In the genomic region with DNA sequence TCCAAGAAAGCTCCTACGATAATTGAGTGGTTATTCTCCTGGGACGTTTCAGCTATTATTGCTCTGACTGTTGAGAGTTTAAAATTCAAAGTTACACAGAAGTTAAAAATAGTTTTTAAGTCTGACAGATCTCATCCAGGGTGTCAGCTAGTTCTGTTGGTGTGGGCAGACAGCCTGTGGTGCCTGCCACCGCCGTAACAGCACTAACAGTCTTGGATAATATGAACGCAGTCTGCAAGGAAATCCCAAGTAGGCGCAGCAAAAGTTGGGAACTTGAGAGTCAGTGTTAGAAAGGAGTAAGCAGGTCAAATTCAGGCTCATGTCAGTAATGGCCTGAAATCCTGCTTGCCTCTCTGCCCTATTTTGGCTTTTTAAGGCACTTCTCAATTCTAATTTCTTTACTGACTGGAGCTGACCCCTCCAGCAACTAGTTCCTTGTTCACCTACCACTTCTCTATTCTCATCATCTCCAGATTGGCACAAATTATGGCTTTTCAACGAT, we compare ENCODE assay signal across 8 cellular contexts. TPM values are rescaled to one million over a fixed set of nuclear protein-coding genes. Genes with fewer than 3 reads are reported as not detected.
DNase-seq lines count a peak whose midpoint lies in the region; ATAC-seq and TF ChIP-seq lines count a peak whose summit lies in the region.

No MANE protein-coding gene starts in this region.

- H3K27me3 Mint-ChIP-seq in activated T-cell treated with anti-CD3 and anti-CD28 coated beads, Interleukin-2, amount 50 U/mL, for 72 hours (ENCODE audit: low read depth): peaks cover 35% of the 10 kb centered on the region
- H3K27me3 Mint-ChIP-seq in type B pancreatic cell: peaks cover 52% of the 10 kb centered on the region

- no peak overlapping the region for H2BK12ac ChIP-seq in mesenchymal stem cell (ENCODE audit: low read length in 2 of 2)

- H3K79me1 ChIP-seq in mesenchymal stem cell (replicated peaks; ENCODE audit: low read length, poor library complexity, severe bottlenecking): peaks cover 18% of the 10 kb centered on the region

- peak overlapping the region in 1 of 2 experiments; percentile 5 for H3K23ac ChIP-seq in mesenchymal stem cell (ENCODE audit: low read length in 2 of 2)

- no peak overlapping the region for H4K8ac ChIP-seq in mesenchymal stem cell (ENCODE audit: low read length)

- peak overlapping the region; percentile 92 to 95 for H3K4me3 Mint-ChIP-seq in activated T-cell treated with anti-CD3 and anti-CD28 coated beads, Interleukin-2, amount 50 U/mL, for 72 hours
- H3K4me3 Mint-ChIP-seq in type B pancreatic cell: peak overlapping the region; percentile 99

- H3K14ac ChIP-seq in mesenchymal stem cell (ENCODE audit: low read length in 2 of 2): no peak overlapping the region

- H2BK120ac ChIP-seq in mesenchymal stem cell (ENCODE audit: low read depth, low read length): no peak overlapping the region

- no peak overlapping the region for H2AK5ac ChIP-seq in mesenchymal stem cell (ENCODE audit: low read length, severe bottlenecking)

- H2BK15ac ChIP-seq in mesenchymal stem cell (ENCODE audit: low read depth, poor library complexity, severe bottlenecking): no peak overlapping the region

- no peak for ATAC-seq in activated T-cell treated with anti-CD3 and anti-CD28 coated beads, Interleukin-2, amount 50 U/mL, for 72 hours (replicated peaks in 1 of 2)
- no peak for ATAC-seq in GM21526 (IDR thresholded peaks at IDR 0.05; ENCODE audit: low FRiP score, unreplicated experiment)

- H3K27ac ChIP-seq in mesenchymal stem cell (ENCODE audit: low read length, poor library complexity, severe bottlenecking): no peak overlapping the region

- H3K4ac ChIP-seq in mesenchymal stem cell (ENCODE audit: low read depth in 1 of 2, low read length in 2 of 2): no peak overlapping the region

- TF ChIP-seq CTCF in astrocyte of the spinal cord (IDR thresholded peaks at IDR 0.05; ENCODE audit: low read depth, low read length) (no peak), type B pancreatic cell (conservative IDR thresholded peaks at IDR 0.05) (no peak)

- no peaks in the 10 kb centered on the region for H3K36me3 ChIP-seq in mesenchymal stem cell (ENCODE audit: control insufficient read depth in 1 of 2, insufficient read depth in 2 of 2, low read depth in 1 of 2, low read length in 2 of 2)

- H3K9me3 Mint-ChIP-seq in activated T-cell treated with anti-CD3 and anti-CD28 coated beads, Interleukin-2, amount 50 U/mL, for 72 hours: no peaks in the 10 kb centered on the region
- no peaks in the 10 kb centered on the region for H3K9me3 Mint-ChIP-seq in type B pancreatic cell

- peaks cover 24% of the 10 kb centered on the region for H3K4me1 Mint-ChIP-seq in activated T-cell treated with anti-CD3 and anti-CD28 coated beads, Interleukin-2, amount 50 U/mL, for 72 hours (ENCODE audit: low read depth)
- peaks cover 28% of the 10 kb centered on the region for H3K4me1 Mint-ChIP-seq in type B pancreatic cell (ENCODE audit: unreplicated experiment)

- H3K9ac ChIP-seq in mesenchymal stem cell (ENCODE audit: low read length): peak overlapping the region; percentile 91

- peaks cover 4% of the 10 kb centered on the region for H3K4me1 ChIP-seq in mesenchymal stem cell (ENCODE audit: control insufficient read depth, insufficient read depth, low read depth, low read length)

- 39% methylated on average over 7 of the region's 7 CpGs for WGBS in mesenchymal stem cell

- in situ Hi-C loops in astrocyte of the spinal cord (cut with HindIII; ENCODE audit: low sequenced_read_pairs): no loop called here

- H3K27me3 ChIP-seq in mesenchymal stem cell (ENCODE audit: control insufficient read depth in 1 of 2, insufficient read depth in 1 of 2, low read length in 2 of 2): no peaks in the 10 kb centered on the region

- H3K4me2 ChIP-seq in mesenchymal stem cell (ENCODE audit: low read length, poor library complexity, severe bottlenecking): peak overlapping the region; percentile 88

- DNase-seq in activated T-cell treated with anti-CD3 and anti-CD28 coated beads, Interleukin-2, amount 50 U/mL, for 72 hours: no peak
- DNase-seq in activated T-cell treated with anti-CD3 and anti-CD28 coated beads for 4 hours: no peak
- DNase-seq in astrocyte of the spinal cord (ENCODE audit: low read depth, low spot score): no peak
- DNase-seq in mesenchymal stem cell: peak; percentile 38
- DNase-seq in type B pancreatic cell (ENCODE audit: extremely low spot score, unreplicated experiment): no peak
- no peak for DNase-seq in NCI-H1048 (lab: John Stamatoyannopoulos, UW)
- DNase-seq in OCI-M2 (lab: John Stamatoyannopoulos, UW; ENCODE audit: unreplicated experiment): no peak

- H3K36me3 Mint-ChIP-seq in activated T-cell treated with anti-CD3 and anti-CD28 coated beads, Interleukin-2, amount 50 U/mL, for 72 hours (ENCODE audit: insufficient read depth in 2 of 2): peaks cover 3 to 5% of the 10 kb centered on the region in 2 donors
- H3K36me3 Mint-ChIP-seq in type B pancreatic cell: peaks cover 7% of the 10 kb centered on the region

- peak overlapping the region in 1 of 2 experiments; percentile 16 for H3K18ac ChIP-seq in mesenchymal stem cell (ENCODE audit: low read depth in 1 of 2, low read length in 2 of 2)

- no peak overlapping the region for H3K27ac Mint-ChIP-seq in activated T-cell treated with anti-CD3 and anti-CD28 coated beads, Interleukin-2, amount 50 U/mL, for 72 hours
- peak overlapping the region; percentile 22 for H3K27ac Mint-ChIP-seq in type B pancreatic cell

- no peak overlapping the region for H2BK5ac ChIP-seq in mesenchymal stem cell (ENCODE audit: low read depth, low read length, poor library complexity, severe bottlenecking)

- H2AFZ ChIP-seq in mesenchymal stem cell (ENCODE audit: low read depth, low read length): no peak overlapping the region

- no peak overlapping the region for H4K91ac ChIP-seq in mesenchymal stem cell (ENCODE audit: low read length)

- no peaks in the 10 kb centered on the region for H3K9me3 ChIP-seq in mesenchymal stem cell (ENCODE audit: control insufficient read depth, low read length)

- peak overlapping the region; percentile 82 for H3K4me3 ChIP-seq in astrocyte of the spinal cord (ENCODE audit: low read depth, low read length)
- H3K4me3 ChIP-seq in mesenchymal stem cell (ENCODE audit: insufficient read depth in 1 of 2, low read depth in 1 of 2, low read length in 2 of 2): peak overlapping the region in 1 of 2 experiments; percentile 91

RNA-seq across cellular contexts. Expression of a gene that starts 1.7 kb away (rescaled TPM):
- 1 to 10 TPM; 3.4 to 4.0 TPM for total RNA-seq in activated T-cell treated with anti-CD3 and anti-CD28 coated beads, Interleukin-2, amount 50 U/mL, for 72 hours
- 6.2 TPM for polyA plus RNA-seq in mesenchymal stem cell (2013, experiment 1 of 2)
- 5.8 TPM for polyA plus RNA-seq in mesenchymal stem cell (2013, experiment 2 of 2)
- 6.3 and 13.5 TPM in 2 replicates for total RNA-seq in type B pancreatic cell (ENCODE audit: low replicate concordance)

RNA-seq across cellular contexts. Expression of a gene that starts 59.0 kb away (rescaled TPM):
- total RNA-seq in activated T-cell treated with anti-CD3 and anti-CD28 coated beads, Interleukin-2, amount 50 U/mL, for 72 hours: 1 to 10 TPM; 1.3 to 2.8 TPM
- polyA plus RNA-seq in mesenchymal stem cell (2013, experiment 1 of 2): 5.0 TPM
- 5.9 TPM for polyA plus RNA-seq in mesenchymal stem cell (2013, experiment 2 of 2)
- 5.6 and 6.0 TPM in 2 replicates for total RNA-seq in type B pancreatic cell (ENCODE audit: low replicate concordance)
